1 cellular context compared by ENCODE assay signal in the genomic region with DNA sequence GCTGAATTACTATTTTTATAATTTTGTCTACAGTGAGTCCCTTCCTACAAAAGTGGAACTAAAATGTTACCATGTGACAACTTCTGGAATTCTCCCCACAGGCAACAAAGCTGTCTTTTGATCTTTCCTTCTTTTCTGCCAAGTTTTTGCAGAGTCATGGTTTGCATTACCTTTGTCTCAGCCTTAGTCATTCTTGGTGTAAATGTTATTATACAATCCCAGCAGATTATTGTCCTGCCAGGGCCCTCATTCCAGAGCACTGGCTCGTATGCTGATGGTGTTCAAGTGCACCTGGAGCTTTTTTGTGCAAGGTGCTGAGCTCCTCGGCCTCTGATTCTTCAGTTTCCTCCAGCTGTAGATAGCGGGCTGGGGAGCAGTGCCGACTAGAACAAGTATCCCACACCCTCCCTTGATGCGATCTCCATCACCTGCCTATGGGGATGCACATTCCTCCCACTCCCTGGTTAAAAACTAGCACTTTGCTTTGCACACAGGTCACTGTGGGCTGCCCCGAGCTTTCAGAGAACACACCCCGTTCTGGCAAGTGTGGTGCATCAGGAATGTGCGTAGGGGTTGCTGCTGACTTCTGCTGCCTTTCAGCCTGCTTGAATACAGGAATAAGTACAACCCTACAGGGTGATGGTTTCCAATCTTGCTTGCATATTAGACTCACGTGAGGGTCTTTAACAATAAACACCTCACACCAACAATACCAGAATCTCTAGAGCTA.
TF ChIP-seq lines count a peak whose summit lies in the region.

No MANE protein-coding gene starts in this region.

TF ChIP-seq in K562, 482 proteins besides CTCF, POLR2A, EP300 and RAD21 (continued from another document and continues in another):
- TF ChIP-seq, protein P1, sequence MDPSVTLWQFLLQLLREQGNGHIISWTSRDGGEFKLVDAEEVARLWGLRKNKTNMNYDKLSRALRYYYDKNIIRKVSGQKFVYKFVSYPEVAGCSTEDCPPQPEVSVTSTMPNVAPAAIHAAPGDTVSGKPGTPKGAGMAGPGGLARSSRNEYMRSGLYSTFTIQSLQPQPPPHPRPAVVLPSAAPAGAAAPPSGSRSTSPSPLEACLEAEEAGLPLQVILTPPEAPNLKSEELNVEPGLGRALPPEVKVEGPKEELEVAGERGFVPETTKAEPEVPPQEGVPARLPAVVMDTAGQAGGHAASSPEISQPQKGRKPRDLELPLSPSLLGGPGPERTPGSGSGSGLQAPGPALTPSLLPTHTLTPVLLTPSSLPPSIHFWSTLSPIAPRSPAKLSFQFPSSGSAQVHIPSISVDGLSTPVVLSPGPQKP (CRISPR knock-in tag; IDR thresholded peaks at IDR 0.05) = no peak
- TF ChIP-seq KDM1A (IDR thresholded peaks at IDR 0.05) = no peak
- TF ChIP-seq, protein P2, sequence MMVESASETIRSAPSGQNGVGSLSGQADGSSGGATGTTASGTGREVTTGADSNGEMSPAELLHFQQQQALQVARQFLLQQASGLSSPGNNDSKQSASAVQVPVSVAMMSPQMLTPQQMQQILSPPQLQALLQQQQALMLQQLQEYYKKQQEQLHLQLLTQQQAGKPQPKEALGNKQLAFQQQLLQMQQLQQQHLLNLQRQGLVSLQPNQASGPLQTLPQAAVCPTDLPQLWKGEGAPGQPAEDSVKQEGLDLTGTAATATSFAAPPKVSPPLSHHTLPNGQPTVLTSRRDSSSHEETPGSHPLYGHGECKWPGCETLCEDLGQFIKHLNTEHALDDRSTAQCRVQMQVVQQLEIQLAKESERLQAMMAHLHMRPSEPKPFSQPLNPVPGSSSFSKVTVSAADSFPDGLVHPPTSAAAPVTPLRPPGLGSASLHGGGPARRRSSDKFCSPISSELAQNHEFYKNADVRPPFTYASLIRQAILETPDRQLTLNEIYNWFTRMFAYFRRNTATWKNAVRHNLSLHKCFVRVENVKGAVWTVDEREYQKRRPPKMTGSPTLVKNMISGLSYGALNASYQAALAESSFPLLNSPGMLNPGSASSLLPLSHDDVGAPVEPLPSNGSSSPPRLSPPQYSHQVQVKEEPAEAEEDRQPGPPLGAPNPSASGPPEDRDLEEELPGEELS (CRISPR knock-in tag; IDR thresholded peaks at IDR 0.05; ENCODE audit: borderline replicate concordance) = no peak
- no peak for TF ChIP-seq ZFP1 (CRISPR knock-in tag; IDR thresholded peaks at IDR 0.05)
- TF ChIP-seq ZNF311 (CRISPR knock-in tag; IDR thresholded peaks at IDR 0.05) = no peak
- TF ChIP-seq TCF7L2 (IDR thresholded peaks at IDR 0.05; ENCODE audit: low read depth, low read length) = no peak
- TF ChIP-seq ZNF274 (IDR thresholded peaks at IDR 0.05; ENCODE audit: borderline replicate concordance, low read depth, low read length) = no peak
- TF ChIP-seq, protein P3, sequence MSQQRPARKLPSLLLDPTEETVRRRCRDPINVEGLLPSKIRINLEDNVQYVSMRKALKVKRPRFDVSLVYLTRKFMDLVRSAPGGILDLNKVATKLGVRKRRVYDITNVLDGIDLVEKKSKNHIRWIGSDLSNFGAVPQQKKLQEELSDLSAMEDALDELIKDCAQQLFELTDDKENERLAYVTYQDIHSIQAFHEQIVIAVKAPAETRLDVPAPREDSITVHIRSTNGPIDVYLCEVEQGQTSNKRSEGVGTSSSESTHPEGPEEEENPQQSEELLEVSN (IDR thresholded peaks at IDR 0.05; ENCODE audit: borderline replicate concordance in 1 of 2, extremely low read depth in 1 of 2, insufficient read depth in 1 of 2, insufficient read length in 1 of 2, low read depth in 1 of 2, low read length in 1 of 2, poor library complexity in 1 of 2, severe bottlenecking in 1 of 2) = no peak
- TF ChIP-seq, protein P4, sequence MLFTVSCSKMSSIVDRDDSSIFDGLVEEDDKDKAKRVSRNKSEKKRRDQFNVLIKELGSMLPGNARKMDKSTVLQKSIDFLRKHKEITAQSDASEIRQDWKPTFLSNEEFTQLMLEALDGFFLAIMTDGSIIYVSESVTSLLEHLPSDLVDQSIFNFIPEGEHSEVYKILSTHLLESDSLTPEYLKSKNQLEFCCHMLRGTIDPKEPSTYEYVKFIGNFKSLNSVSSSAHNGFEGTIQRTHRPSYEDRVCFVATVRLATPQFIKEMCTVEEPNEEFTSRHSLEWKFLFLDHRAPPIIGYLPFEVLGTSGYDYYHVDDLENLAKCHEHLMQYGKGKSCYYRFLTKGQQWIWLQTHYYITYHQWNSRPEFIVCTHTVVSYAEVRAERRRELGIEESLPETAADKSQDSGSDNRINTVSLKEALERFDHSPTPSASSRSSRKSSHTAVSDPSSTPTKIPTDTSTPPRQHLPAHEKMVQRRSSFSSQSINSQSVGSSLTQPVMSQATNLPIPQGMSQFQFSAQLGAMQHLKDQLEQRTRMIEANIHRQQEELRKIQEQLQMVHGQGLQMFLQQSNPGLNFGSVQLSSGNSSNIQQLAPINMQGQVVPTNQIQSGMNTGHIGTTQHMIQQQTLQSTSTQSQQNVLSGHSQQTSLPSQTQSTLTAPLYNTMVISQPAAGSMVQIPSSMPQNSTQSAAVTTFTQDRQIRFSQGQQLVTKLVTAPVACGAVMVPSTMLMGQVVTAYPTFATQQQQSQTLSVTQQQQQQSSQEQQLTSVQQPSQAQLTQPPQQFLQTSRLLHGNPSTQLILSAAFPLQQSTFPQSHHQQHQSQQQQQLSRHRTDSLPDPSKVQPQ (CRISPR knock-in tag; IDR thresholded peaks at IDR 0.05; ENCODE audit: borderline replicate concordance) = no peak
- no peak for TF ChIP-seq RBM14 (IDR thresholded peaks at IDR 0.05; ENCODE audit: borderline replicate concordance, insufficient read depth, low read depth, low read length)
- peak; percentile 90 for TF ChIP-seq MAFG (tag; conservative IDR thresholded peaks at IDR 0.05)
- TF ChIP-seq, protein P5, sequence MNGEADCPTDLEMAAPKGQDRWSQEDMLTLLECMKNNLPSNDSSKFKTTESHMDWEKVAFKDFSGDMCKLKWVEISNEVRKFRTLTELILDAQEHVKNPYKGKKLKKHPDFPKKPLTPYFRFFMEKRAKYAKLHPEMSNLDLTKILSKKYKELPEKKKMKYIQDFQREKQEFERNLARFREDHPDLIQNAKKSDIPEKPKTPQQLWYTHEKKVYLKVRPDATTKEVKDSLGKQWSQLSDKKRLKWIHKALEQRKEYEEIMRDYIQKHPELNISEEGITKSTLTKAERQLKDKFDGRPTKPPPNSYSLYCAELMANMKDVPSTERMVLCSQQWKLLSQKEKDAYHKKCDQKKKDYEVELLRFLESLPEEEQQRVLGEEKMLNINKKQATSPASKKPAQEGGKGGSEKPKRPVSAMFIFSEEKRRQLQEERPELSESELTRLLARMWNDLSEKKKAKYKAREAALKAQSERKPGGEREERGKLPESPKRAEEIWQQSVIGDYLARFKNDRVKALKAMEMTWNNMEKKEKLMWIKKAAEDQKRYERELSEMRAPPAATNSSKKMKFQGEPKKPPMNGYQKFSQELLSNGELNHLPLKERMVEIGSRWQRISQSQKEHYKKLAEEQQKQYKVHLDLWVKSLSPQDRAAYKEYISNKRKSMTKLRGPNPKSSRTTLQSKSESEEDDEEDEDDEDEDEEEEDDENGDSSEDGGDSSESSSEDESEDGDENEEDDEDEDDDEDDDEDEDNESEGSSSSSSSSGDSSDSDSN (IDR thresholded peaks at IDR 0.05; ENCODE audit: borderline replicate concordance in 1 of 2, low read depth in 2 of 2, low read length in 2 of 2) = no peak
- TF ChIP-seq ARID2 (IDR thresholded peaks at IDR 0.05) = no peak
- TF ChIP-seq HIVEP1 (CRISPR knock-in tag; IDR thresholded peaks at IDR 0.05) = no peak
- TF ChIP-seq, protein P6, sequence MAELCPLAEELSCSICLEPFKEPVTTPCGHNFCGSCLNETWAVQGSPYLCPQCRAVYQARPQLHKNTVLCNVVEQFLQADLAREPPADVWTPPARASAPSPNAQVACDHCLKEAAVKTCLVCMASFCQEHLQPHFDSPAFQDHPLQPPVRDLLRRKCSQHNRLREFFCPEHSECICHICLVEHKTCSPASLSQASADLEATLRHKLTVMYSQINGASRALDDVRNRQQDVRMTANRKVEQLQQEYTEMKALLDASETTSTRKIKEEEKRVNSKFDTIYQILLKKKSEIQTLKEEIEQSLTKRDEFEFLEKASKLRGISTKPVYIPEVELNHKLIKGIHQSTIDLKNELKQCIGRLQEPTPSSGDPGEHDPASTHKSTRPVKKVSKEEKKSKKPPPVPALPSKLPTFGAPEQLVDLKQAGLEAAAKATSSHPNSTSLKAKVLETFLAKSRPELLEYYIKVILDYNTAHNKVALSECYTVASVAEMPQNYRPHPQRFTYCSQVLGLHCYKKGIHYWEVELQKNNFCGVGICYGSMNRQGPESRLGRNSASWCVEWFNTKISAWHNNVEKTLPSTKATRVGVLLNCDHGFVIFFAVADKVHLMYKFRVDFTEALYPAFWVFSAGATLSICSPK (IDR thresholded peaks at IDR 0.05; ENCODE audit: borderline replicate concordance) = no peak
- no peak for TF ChIP-seq HDAC8 (tag; IDR thresholded peaks at IDR 0.05)
- TF ChIP-seq CCAR2 (IDR thresholded peaks at IDR 0.05; ENCODE audit: low read depth, low read length) = no peak
- no peak for TF ChIP-seq SMAD1 (IDR thresholded peaks at IDR 0.05; ENCODE audit: low read depth, low read length, partially characterized antibody)
- no peak for TF ChIP-seq ZNF282 (CRISPR knock-in tag; IDR thresholded peaks at IDR 0.05)
- TF ChIP-seq NFE2 (IDR thresholded peaks at IDR 0.05; ENCODE audit: low read depth) = peak; percentile 79
- TF ChIP-seq NFE2L1 (tag; IDR thresholded peaks at IDR 0.05; ENCODE audit: borderline replicate concordance, low read depth) = peak; percentile 71; the same call in 1 of the 2 replicates
- no peak for TF ChIP-seq ZNF347 (CRISPR knock-in tag; IDR thresholded peaks at IDR 0.05; ENCODE audit: low read depth)
- TF ChIP-seq, protein P7, sequence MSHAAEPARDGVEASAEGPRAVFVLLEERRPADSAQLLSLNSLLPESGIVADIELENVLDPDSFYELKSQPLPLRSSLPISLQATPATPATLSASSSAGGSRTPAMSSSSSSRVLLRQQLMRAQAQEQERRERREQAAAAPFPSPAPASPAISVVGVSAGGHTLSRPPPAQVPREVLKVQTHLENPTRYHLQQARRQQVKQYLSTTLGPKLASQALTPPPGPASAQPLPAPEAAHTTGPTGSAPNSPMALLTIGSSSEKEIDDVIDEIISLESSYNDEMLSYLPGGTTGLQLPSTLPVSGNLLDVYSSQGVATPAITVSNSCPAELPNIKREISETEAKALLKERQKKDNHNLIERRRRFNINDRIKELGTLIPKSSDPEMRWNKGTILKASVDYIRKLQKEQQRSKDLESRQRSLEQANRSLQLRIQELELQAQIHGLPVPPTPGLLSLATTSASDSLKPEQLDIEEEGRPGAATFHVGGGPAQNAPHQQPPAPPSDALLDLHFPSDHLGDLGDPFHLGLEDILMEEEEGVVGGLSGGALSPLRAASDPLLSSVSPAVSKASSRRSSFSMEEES (CRISPR knock-in tag; IDR thresholded peaks at IDR 0.05) = no peak
- TF ChIP-seq ZNF324 (CRISPR knock-in tag; IDR thresholded peaks at IDR 0.05) = no peak
- no peak for TF ChIP-seq CBX2 (IDR thresholded peaks at IDR 0.05; ENCODE audit: insufficient read depth, low read length, poor library complexity, severe bottlenecking)
- no peak for TF ChIP-seq ZNF174 (CRISPR knock-in tag; IDR thresholded peaks at IDR 0.05)
- 0 out of 2 replicates have a peak, but pooled peaks have one; percentile 67 for TF ChIP-seq BACH1 (tag; IDR thresholded peaks at IDR 0.05)
- no peak for TF ChIP-seq MED1 (CRISPR knock-in tag; IDR thresholded peaks at IDR 0.05; ENCODE audit: borderline replicate concordance)
- peak; percentile 57; the same call in 1 of the 2 replicates for TF ChIP-seq MAFF (IDR thresholded peaks at IDR 0.05; ENCODE audit: low read length)
- no peak for TF ChIP-seq TAL1 (IDR thresholded peaks at IDR 0.05)
- no peak for TF ChIP-seq KHSRP (IDR thresholded peaks at IDR 0.05)
- TF ChIP-seq SIN3B (IDR thresholded peaks at IDR 0.05; ENCODE audit: low read depth) = no peak
- TF ChIP-seq POLR2AphosphoS2 (IDR thresholded peaks at IDR 0.05; ENCODE audit: low read length) = no peak
- TF ChIP-seq ZNF197 (CRISPR knock-in tag; IDR thresholded peaks at IDR 0.05; ENCODE audit: low read depth) = no peak
- TF ChIP-seq BMI1 (IDR thresholded peaks at IDR 0.05; ENCODE audit: low read length) = no peak
- TF ChIP-seq, protein P8, sequence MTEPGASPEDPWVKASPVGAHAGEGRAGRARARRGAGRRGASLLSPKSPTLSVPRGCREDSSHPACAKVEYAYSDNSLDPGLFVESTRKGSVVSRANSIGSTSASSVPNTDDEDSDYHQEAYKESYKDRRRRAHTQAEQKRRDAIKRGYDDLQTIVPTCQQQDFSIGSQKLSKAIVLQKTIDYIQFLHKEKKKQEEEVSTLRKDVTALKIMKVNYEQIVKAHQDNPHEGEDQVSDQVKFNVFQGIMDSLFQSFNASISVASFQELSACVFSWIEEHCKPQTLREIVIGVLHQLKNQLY (CRISPR knock-in tag; conservative IDR thresholded peaks at IDR 0.05) = no peak
- TF ChIP-seq HSF4 (CRISPR knock-in tag; IDR thresholded peaks at IDR 0.05; ENCODE audit: borderline replicate concordance) = no peak
- no peak for TF ChIP-seq ZNF143 (CRISPR knock-in tag; IDR thresholded peaks at IDR 0.05)
- peak; percentile 82 for TF ChIP-seq ZNF316 (IDR thresholded peaks at IDR 0.05)
- TF ChIP-seq DACH1 (IDR thresholded peaks at IDR 0.05; ENCODE audit: partially characterized antibody) = no peak
- TF ChIP-seq, protein P9, sequence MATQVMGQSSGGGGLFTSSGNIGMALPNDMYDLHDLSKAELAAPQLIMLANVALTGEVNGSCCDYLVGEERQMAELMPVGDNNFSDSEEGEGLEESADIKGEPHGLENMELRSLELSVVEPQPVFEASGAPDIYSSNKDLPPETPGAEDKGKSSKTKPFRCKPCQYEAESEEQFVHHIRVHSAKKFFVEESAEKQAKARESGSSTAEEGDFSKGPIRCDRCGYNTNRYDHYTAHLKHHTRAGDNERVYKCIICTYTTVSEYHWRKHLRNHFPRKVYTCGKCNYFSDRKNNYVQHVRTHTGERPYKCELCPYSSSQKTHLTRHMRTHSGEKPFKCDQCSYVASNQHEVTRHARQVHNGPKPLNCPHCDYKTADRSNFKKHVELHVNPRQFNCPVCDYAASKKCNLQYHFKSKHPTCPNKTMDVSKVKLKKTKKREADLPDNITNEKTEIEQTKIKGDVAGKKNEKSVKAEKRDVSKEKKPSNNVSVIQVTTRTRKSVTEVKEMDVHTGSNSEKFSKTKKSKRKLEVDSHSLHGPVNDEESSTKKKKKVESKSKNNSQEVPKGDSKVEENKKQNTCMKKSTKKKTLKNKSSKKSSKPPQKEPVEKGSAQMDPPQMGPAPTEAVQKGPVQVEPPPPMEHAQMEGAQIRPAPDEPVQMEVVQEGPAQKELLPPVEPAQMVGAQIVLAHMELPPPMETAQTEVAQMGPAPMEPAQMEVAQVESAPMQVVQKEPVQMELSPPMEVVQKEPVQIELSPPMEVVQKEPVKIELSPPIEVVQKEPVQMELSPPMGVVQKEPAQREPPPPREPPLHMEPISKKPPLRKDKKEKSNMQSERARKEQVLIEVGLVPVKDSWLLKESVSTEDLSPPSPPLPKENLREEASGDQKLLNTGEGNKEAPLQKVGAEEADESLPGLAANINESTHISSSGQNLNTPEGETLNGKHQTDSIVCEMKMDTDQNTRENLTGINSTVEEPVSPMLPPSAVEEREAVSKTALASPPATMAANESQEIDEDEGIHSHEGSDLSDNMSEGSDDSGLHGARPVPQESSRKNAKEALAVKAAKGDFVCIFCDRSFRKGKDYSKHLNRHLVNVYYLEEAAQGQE (CRISPR knock-in tag; IDR thresholded peaks at IDR 0.05; ENCODE audit: low read depth) = no peak
- TF ChIP-seq, protein P10, sequence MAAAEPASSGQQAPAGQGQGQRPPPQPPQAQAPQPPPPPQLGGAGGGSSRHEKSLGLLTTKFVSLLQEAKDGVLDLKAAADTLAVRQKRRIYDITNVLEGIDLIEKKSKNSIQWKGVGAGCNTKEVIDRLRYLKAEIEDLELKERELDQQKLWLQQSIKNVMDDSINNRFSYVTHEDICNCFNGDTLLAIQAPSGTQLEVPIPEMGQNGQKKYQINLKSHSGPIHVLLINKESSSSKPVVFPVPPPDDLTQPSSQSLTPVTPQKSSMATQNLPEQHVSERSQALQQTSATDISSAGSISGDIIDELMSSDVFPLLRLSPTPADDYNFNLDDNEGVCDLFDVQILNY (CRISPR knock-in tag; IDR thresholded peaks at IDR 0.05) = no peak
